In the genomic region with DNA sequence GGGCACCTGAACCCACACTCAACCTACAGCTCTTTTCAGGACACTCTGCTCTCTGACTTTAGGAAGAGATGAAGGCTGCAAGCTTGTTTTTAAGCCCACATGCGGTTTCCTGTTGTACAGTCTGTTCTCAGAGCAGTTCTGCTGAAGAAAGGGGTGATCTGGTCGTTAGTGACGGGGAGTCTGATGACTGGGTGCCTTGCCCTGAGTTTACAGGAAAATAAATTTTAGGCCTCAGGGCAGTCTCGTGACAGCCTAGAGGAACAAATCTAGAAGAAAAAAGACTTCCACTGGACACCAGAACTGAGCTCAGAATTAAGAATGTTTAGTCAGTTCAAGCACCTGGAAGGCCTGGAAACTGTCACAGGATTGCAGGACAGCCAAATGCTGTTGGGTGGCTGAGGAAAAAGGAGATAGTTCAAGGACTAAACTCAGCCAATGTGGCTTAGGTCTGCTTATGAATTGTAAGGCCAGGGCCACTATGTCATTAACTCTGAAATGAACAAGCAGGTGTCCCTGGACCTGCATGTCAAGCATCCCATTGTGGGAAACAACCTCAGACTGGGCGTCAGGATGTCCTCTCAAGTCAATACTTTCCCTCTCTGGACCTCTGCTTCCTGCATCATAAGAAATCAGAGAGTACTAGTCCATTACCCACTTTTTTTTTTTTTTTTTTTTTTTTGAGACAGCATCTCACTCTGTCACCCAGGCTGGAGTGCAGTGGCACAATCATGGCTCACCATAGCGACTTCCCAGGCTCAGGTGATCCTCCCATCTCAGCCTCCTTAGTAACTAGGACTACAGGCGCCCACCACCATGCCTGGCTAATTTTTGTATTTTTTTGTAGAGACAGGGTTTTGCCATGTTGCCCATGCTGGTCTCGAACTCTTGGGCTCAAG, we compare ENCODE assay signal across 9 cellular contexts. TPM values are rescaled to one million over a fixed set of nuclear protein-coding genes. Genes with fewer than 3 reads are reported as not detected.
DNase-seq lines count a peak whose midpoint lies in the region; ATAC-seq, FAIRE-seq and TF ChIP-seq lines count a peak whose summit lies in the region.
"Had no signal": no experiment of that assay in that cellular context is flagged by ENCODE, and none has a peak within 500 bp of the region (broad histone marks: within the 10 kb centered on the region; RNA-seq: fewer than 3 reads in every experiment).

No MANE protein-coding gene starts in this region.

- peak; percentile 56 to 61 for ATAC-seq in CD4-positive, CD25-positive, alpha-beta regulatory T cell (ENCODE audit: low read depth in 2 of 2)
- ATAC-seq in GM12878 (no peak), GM21528 (IDR thresholded peaks at IDR 0.05; ENCODE audit: low FRiP score, unreplicated experiment) (no peak)

- H3K36me3 Mint-ChIP-seq in CD4-positive, CD25-positive, alpha-beta regulatory T cell = peaks cover 77% of the 10 kb centered on the region
- H3K36me3 Mint-ChIP-seq in T-helper 2 cell treated with Interferon-gamma antibody and Interleukin-4, amounts not matched to agents 5 μg/mL and 100 μg/mL, for 36 hours (ENCODE audit: low read depth) = peaks cover 61% of the 10 kb centered on the region
- peaks cover 13% of the 10 kb centered on the region for H3K36me3 Mint-ChIP-seq in osteocyte (ENCODE audit: unreplicated experiment)

- no peaks in the 10 kb centered on the region for H3K9me3 ChIP-seq in CD4-positive, CD25-positive, alpha-beta regulatory T cell (ENCODE audit: control insufficient read depth in 2 of 2, low read length in 2 of 2)
- H3K9me3 ChIP-seq in GM12878 (replicated peaks; ENCODE audit: control insufficient read depth, insufficient read depth, low read length) (no peaks in the 10 kb centered on the region), prostate gland (no peaks in the 10 kb centered on the region)

- SMC1A ChIA-PET in GM12878 (lab: Charles Lee; ENCODE audit: uncharacterized antibody, unreplicated experiment) = interaction anchor here (0.9 to 1.0 kb wide), 2 partner anchors 11 to 16 kb away, joined by 4 to 5 read pairs; no protein-coding TSS in a partner anchor

- TF ChIP-seq POLR2A in GM12878 (IDR thresholded peaks at IDR 0.05; ENCODE audit: low read depth, low read length) (no peak), prostate gland (IDR thresholded peaks at IDR 0.05) (no peak)

- peak overlapping the region; percentile 71 for H3K4me3 ChIP-seq in CD4-positive, CD25-positive, alpha-beta regulatory T cell (ENCODE audit: low read depth, low read length)
- no peak overlapping the region; the same call in 1 of the 2 replicates for H3K4me3 ChIP-seq in GM12878
- no peak overlapping the region for H3K4me3 ChIP-seq in prostate gland

- POLR2A ChIA-PET in GM12878 (lab: Charles Lee) = interaction anchor here (0.6 kb wide), 1 partner anchor 32 kb away, joined by 5 read pairs; no protein-coding TSS in a partner anchor

- H3K9me3 Mint-ChIP-seq in CD4-positive, CD25-positive, alpha-beta regulatory T cell = peaks cover 0 to 3% (median 0%) of the 10 kb centered on the region in 7 donors
- no peaks in the 10 kb centered on the region for H3K9me3 Mint-ChIP-seq in T-helper 2 cell treated with Interferon-gamma antibody and Interleukin-4, amounts not matched to agents 5 μg/mL and 100 μg/mL, for 36 hours
- H3K9me3 Mint-ChIP-seq in osteocyte (ENCODE audit: unreplicated experiment) = no peaks in the 10 kb centered on the region

- TF ChIP-seq EP300 in GM12878 (IDR thresholded peaks at IDR 0.05; ENCODE audit: borderline replicate concordance in 1 of 2, control insufficient read depth in 1 of 2, low read depth in 2 of 2, low read length in 2 of 2) = no peak

- DNase-seq in CD4-positive, CD25-positive, alpha-beta regulatory T cell = peak; percentile 64 to 94 (median 85)
- peak; percentile 75 for DNase-seq in T-helper 2 cell treated with Interferon-gamma antibody and Interleukin-4, amounts not matched to agents 5 μg/mL and 100 μg/mL, for 36 hours (ENCODE audit: low spot score)
- DNase-seq in GM12878 (ENCODE audit: low read depth, low spot score) (no peak), prostate gland (ENCODE audit: low spot score) (no peak), HTR-8/SVneo (ENCODE audit: insufficient read length, low spot score) (no peak), G401 (ENCODE audit: low spot score) (no peak), osteocyte (ENCODE audit: extremely low spot score, unreplicated experiment) (no peak)
- DNase-seq: DMS153 had no signal

- H2AFZ ChIP-seq in GM12878 (ENCODE audit: control insufficient read depth, low read depth, low read length) = no peak overlapping the region

- TF ChIP-seq CTCF in GM12878 (IDR thresholded peaks at IDR 0.05 in 2 of 3, conservative IDR thresholded peaks at IDR 0.05 in 1 of 3; ENCODE audit: control insufficient read depth in 2 of 3, extremely low read depth in 1 of 3, insufficient read depth in 1 of 3, low read depth in 3 of 3, low read length in 3 of 3) (no peak), prostate gland (IDR thresholded peaks at IDR 0.05) (no peak), osteocyte (IDR thresholded peaks at IDR 0.05) (no peak)

- BruUV-seq in GM12878 (replicated peaks; lab: Mats Ljungman, UMichigan) = no TSS peak

- peak overlapping the region; percentile 94 to 99 (median 99) for H3K27ac Mint-ChIP-seq in CD4-positive, CD25-positive, alpha-beta regulatory T cell
- peak overlapping the region; percentile 87 for H3K27ac Mint-ChIP-seq in T-helper 2 cell treated with Interferon-gamma antibody and Interleukin-4, amounts not matched to agents 5 μg/mL and 100 μg/mL, for 36 hours
- no peak overlapping the region for H3K27ac Mint-ChIP-seq in osteocyte (ENCODE audit: unreplicated experiment)

- no peaks in the 10 kb centered on the region for H3K27me3 ChIP-seq in CD4-positive, CD25-positive, alpha-beta regulatory T cell (ENCODE audit: control insufficient read depth, insufficient read depth, low read length)
- H3K27me3 ChIP-seq in GM12878 (replicated peaks in 1 of 2; ENCODE audit: control insufficient read depth in 2 of 2, insufficient read depth in 2 of 2, low read length in 1 of 2) (no peaks in the 10 kb centered on the region), prostate gland (replicated peaks; ENCODE audit: insufficient read depth) (no peaks in the 10 kb centered on the region)

- in situ Hi-C loops in GM12878 (cut with MboI) (no loop called here), G401 (cut with HindIII; ENCODE audit: low sequenced_read_pairs) (no loop called here)

- H3K27ac ChIP-seq in CD4-positive, CD25-positive, alpha-beta regulatory T cell (ENCODE audit: insufficient read depth, low read length, poor library complexity, severe bottlenecking) = peak overlapping the region; percentile 99
- H3K27ac ChIP-seq in GM12878 (ENCODE audit: control insufficient read depth, insufficient read depth) (peak overlapping the region; percentile 2), prostate gland (peak overlapping the region; percentile 18 to 33)

- peaks cover 88% of the 10 kb centered on the region for H3K4me1 ChIP-seq in CD4-positive, CD25-positive, alpha-beta regulatory T cell (ENCODE audit: control insufficient read depth, insufficient read depth, low read length, poor library complexity, severe bottlenecking)
- H3K4me1 ChIP-seq in GM12878 (ENCODE audit: control insufficient read depth, insufficient read depth, low read length) (peaks cover 28% of the 10 kb centered on the region), prostate gland (replicated peaks) (no peaks in the 10 kb centered on the region)

- H3K4me2 ChIP-seq in GM12878 (ENCODE audit: control insufficient read depth, insufficient read depth) = no peak overlapping the region

- H3K79me2 ChIP-seq in GM12878 (ENCODE audit: control insufficient read depth, insufficient read depth, low read length) = no peaks in the 10 kb centered on the region

- intact Hi-C loops in GM12878 (cut with micrococcal nuclease; ENCODE audit: unreplicated experiment) (no loop called here), prostate gland (cut with DNase I) (no loop called here)

- H3K4me3 Mint-ChIP-seq in CD4-positive, CD25-positive, alpha-beta regulatory T cell = peak overlapping the region; percentile 94 to 99 (median 96)
- peak overlapping the region; percentile 94 for H3K4me3 Mint-ChIP-seq in T-helper 2 cell treated with Interferon-gamma antibody and Interleukin-4, amounts not matched to agents 5 μg/mL and 100 μg/mL, for 36 hours
- H3K4me3 Mint-ChIP-seq in osteocyte (ENCODE audit: unreplicated experiment) = no peak overlapping the region

- no peak for TF ChIP-seq RAD21 in GM12878 (IDR thresholded peaks at IDR 0.05; ENCODE audit: insufficient read depth, low read depth, low read length)

- H3K9ac ChIP-seq in GM12878 (ENCODE audit: control insufficient read depth, insufficient read depth, low read length) = no peak overlapping the region

- no peak for FAIRE-seq in GM12878 (lab: Jason Lieb, UNC)
- no peak for FAIRE-seq in HTR-8/SVneo (lab: Jason Lieb, UNC)

- 36% methylated on average over 8 of the region's 8 CpGs for WGBS in GM12878 (ENCODE audit: insufficient coverage, insufficient replicate concordance, low lambda C conversion rate, missing lambda C conversion rate)
- 71% methylated on average over 8 of the region's 8 CpGs for WGBS in prostate gland

- H4K20me1 ChIP-seq in GM12878 (ENCODE audit: control insufficient read depth, insufficient read depth) = no peaks in the 10 kb centered on the region

- CTCF ChIA-PET in GM12878 (lab: Yijun Ruan, JAX) = interaction anchor here (1.5 to 3.1 kb wide), 3 partner anchors 13 to 56 kb away, joined by 3 to 19 read pairs (median 16); no protein-coding TSS in a partner anchor

- peaks cover 14% of the 10 kb centered on the region for H3K27me3 Mint-ChIP-seq in CD4-positive, CD25-positive, alpha-beta regulatory T cell
- H3K27me3 Mint-ChIP-seq in T-helper 2 cell treated with Interferon-gamma antibody and Interleukin-4, amounts not matched to agents 5 μg/mL and 100 μg/mL, for 36 hours (ENCODE audit: low read depth) = no peaks in the 10 kb centered on the region
- H3K27me3 Mint-ChIP-seq in osteocyte (ENCODE audit: unreplicated experiment) = no peaks in the 10 kb centered on the region

- H3K36me3 ChIP-seq in CD4-positive, CD25-positive, alpha-beta regulatory T cell (ENCODE audit: control insufficient read depth, insufficient read depth, low read length) = peaks cover 74% of the 10 kb centered on the region
- H3K36me3 ChIP-seq in GM12878 (ENCODE audit: control insufficient read depth in 2 of 2, insufficient read depth in 2 of 2, low read length in 1 of 2) (no peaks in the 10 kb centered on the region; a peak in 1 of 4 replicates), prostate gland (no peaks in the 10 kb centered on the region)

- RAD21 ChIA-PET in GM12878 (lab: Charles Lee; ENCODE audit: unreplicated experiment) = interaction anchor here (1.7 kb wide), 1 partner anchor 11 kb away, joined by 4 read pairs; no protein-coding TSS in a partner anchor

- H3K4me1 Mint-ChIP-seq in CD4-positive, CD25-positive, alpha-beta regulatory T cell = peaks cover 25 to 86% (median 57%) of the 10 kb centered on the region in 4 donors
- H3K4me1 Mint-ChIP-seq in T-helper 2 cell treated with Interferon-gamma antibody and Interleukin-4, amounts not matched to agents 5 μg/mL and 100 μg/mL, for 36 hours (ENCODE audit: low read depth) = peaks cover 62% of the 10 kb centered on the region
- H3K4me1 Mint-ChIP-seq in osteocyte (ENCODE audit: unreplicated experiment) = peaks cover 10% of the 10 kb centered on the region

RNA-seq across cellular contexts. Expression of gene PIK3IP1, which starts 5.7 kb away (rescaled TPM):
- 534 TPM for total RNA-seq in CD4-positive, CD25-positive, alpha-beta regulatory T cell
- polyA plus RNA-seq in CD4-positive, CD25-positive, alpha-beta regulatory T cell = 100 to 1,000 TPM; 425 to 700 (median 557) TPM
- 20.7 and 25.3 TPM in 2 replicates for total RNA-seq in GM12878 (2013; cell fraction: nucleolus; rRNA removed)
- total RNA-seq in GM12878 (2014; rRNA removed) (3.4 and 3.6 TPM in 2 replicates), GM12878 (2014; rRNA removed; fragmentation: Illumina TruSeq; extraction: Trizol) (2.3 and 2.6 TPM in 2 replicates), GM12878 (2021) (3.8 and 4.1 TPM in 2 replicates), prostate gland (100 to 1,000 TPM in 1 of 2 donors, 10 to 100 TPM in 1; 25.6 to 124 TPM), osteocyte (10.3 and 13.0 TPM in 2 replicates)
- polyA plus RNA-seq in GM12878 (2011; ENCODE audit: low read depth) = 4.0 TPM
- polyA plus RNA-seq in GM12878 (2011; rRNA removed) (5.6 and 6.5 TPM in 2 replicates), GM12878 (2014; fragmentation: Illumina TruSeq; extraction: Trizol) (1.2 and 2.4 TPM in 2 replicates), GM12878 (2014; fragmentation: Nextera tagmentation; extraction: Ambion mirVana) (under 1 TPM; 0.77 to 0.80 TPM), GM12878 (2014; rRNA removed) (2.4 and 2.9 TPM in 2 replicates), GM12878 (2016; fragmentation: Nextera tagmentation; extraction: Ambion mirVana) (1 to 10 TPM; 3.0 to 3.1 TPM)
- polyA plus RNA-seq in GM12878 (2011; cell fraction: cytosol; rRNA removed) = 5.9 and 6.6 TPM in 2 replicates
- 7.6 and 10.6 TPM in 2 replicates for polyA plus RNA-seq in GM12878 (2011; cell fraction: nucleus; rRNA removed)
- 6.1 and 8.8 TPM in 2 replicates for polyA plus RNA-seq in GM12878 (2012)
- polyA minus RNA-seq in GM12878 (2011; rRNA and poly(A)+ RNA removed) = 4.2 and 7.3 TPM in 2 replicates
- 2.0 and 2.4 TPM in 2 replicates for polyA minus RNA-seq in GM12878 (2011; cell fraction: cytosol; rRNA and poly(A)+ RNA removed)
- 6.4 and 8.6 TPM in 2 replicates for polyA minus RNA-seq in GM12878 (2011; cell fraction: nucleus; rRNA and poly(A)+ RNA removed)
- total RNA-seq in G401 (2014; rRNA removed; shearing (Covaris generic)) = 9.3 and 12.5 TPM in 2 replicates

RNA-seq across cellular contexts. Expression of gene PATZ1, which starts 59.5 kb away (rescaled TPM):
- 38.9 TPM for total RNA-seq in CD4-positive, CD25-positive, alpha-beta regulatory T cell
- 10 to 100 TPM in 3 of 4 donors, 1 to 10 TPM in 1; 8.2 to 13.8 (median 11.8) TPM for polyA plus RNA-seq in CD4-positive, CD25-positive, alpha-beta regulatory T cell
- 50.6 and 62.7 TPM in 2 replicates for total RNA-seq in GM12878 (2013; cell fraction: nucleolus; rRNA removed)
- total RNA-seq in GM12878 (2014; rRNA removed) = 20.4 and 22.3 TPM in 2 replicates
- 12.3 and 12.5 TPM in 2 replicates for total RNA-seq in GM12878 (2014; rRNA removed; fragmentation: Illumina TruSeq; extraction: Trizol)
- 27.3 and 32.7 TPM in 2 replicates for total RNA-seq in GM12878 (2021)
- polyA plus RNA-seq in GM12878 (2011; ENCODE audit: low read depth) = 10.2 TPM
- polyA plus RNA-seq in GM12878 (2011; rRNA removed) = 10.6 and 15.3 TPM in 2 replicates
- polyA plus RNA-seq in GM12878 (2011; cell fraction: cytosol; rRNA removed) = 16.7 and 17.7 TPM in 2 replicates
- polyA plus RNA-seq in GM12878 (2011; cell fraction: nucleus; rRNA removed) = 42.9 and 54.5 TPM in 2 replicates
- polyA plus RNA-seq in GM12878 (2012) = 15.5 and 20.4 TPM in 2 replicates
- polyA plus RNA-seq in GM12878 (2014; fragmentation: Illumina TruSeq; extraction: Trizol) = 14.3 and 17.3 TPM in 2 replicates
- 1 to 10 TPM; 3.6 to 4.5 TPM for polyA plus RNA-seq in GM12878 (2014; fragmentation: Nextera tagmentation; extraction: Ambion mirVana)
- 17.7 and 21.2 TPM in 2 replicates for polyA plus RNA-seq in GM12878 (2014; rRNA removed)
- polyA plus RNA-seq in GM12878 (2016; fragmentation: Nextera tagmentation; extraction: Ambion mirVana) = 1 to 10 TPM; 4.4 to 5.0 TPM
- polyA minus RNA-seq in GM12878 (2011; rRNA and poly(A)+ RNA removed) = 24.4 and 45.8 TPM in 2 replicates
- 15.2 and 19.1 TPM in 2 replicates for polyA minus RNA-seq in GM12878 (2011; cell fraction: cytosol; rRNA and poly(A)+ RNA removed)
- polyA minus RNA-seq in GM12878 (2011; cell fraction: nucleus; rRNA and poly(A)+ RNA removed) = 30.3 and 54.0 TPM in 2 replicates
- total RNA-seq in prostate gland = 10 to 100 TPM; 38.5 to 58.4 TPM
- total RNA-seq in G401 (2014; rRNA removed; shearing (Covaris generic)) = 30.2 and 30.8 TPM in 2 replicates
- 27.6 and 29.0 TPM in 2 replicates for total RNA-seq in osteocyte

Comparison
In these comparisons a context has a peak if more than half of its experiments do, and no peak if none do; other contexts are left out.
1. ATAC-seq: peak in CD4-positive, CD25-positive, alpha-beta regulatory T cell (2 of 2); none in GM12878 (single experiment) and GM21528 (single experiment).
2. DNase-seq: peak in CD4-positive, CD25-positive, alpha-beta regulatory T cell (3 of 3) and T-helper 2 cell treated with Interferon-gamma antibody and Interleukin-4, amounts not matched to agents 5 μg/mL and 100 μg/mL, for 36 hours (single experiment); none in GM12878 (single experiment), prostate gland (single experiment), HTR-8/SVneo (single experiment), G401 (single experiment) and osteocyte (single experiment).
3. H3K27ac ChIP-seq: peak in every context shown above with its lines; median percentile 99 in CD4-positive, CD25-positive, alpha-beta regulatory T cell; 26 in prostate gland; 2 in GM12878.